Comparison of ENCODE assay signal across 18 cellular contexts in the genomic region with DNA sequence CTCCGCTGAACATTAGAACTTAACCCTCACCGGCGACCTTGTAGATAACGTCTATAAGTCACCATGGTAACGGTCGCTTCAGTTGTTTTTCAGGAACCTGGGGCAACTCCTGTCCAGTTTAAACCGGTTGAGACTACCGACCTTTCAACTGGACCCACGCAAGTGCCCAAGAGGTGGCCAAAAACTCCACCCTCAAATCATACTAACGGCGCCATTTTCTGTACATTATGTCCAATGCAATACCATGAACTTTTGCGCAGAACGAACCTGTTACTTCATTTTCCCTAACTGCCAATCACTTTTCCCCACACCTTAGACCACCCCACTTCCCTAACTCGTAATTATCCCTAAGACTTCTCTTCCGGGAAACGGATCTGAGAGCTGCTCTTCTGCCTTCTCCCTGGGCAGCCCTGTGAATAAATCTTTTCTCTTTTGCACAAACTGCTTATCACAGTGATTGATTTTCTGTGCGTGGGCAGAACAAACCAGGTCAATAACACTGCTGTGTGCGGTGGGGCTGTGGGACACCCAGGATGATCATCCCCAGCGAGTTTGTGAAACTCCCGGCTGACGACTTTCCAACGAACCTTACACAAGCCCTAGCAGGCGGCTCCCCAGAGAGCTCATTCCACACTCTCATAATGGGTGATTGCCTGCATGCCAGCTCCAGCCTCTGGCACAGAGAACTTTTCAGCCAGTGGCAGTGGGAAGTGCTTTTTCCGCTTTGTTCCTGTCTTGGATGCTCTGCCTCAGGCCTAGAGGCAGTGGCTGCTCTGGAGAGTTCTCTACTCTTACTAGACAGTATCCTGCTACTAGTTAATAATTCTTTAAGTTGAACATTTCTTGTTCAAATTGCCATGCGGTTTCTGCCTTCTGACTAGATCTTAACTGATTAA. TPM values are rescaled to one million over a fixed set of nuclear protein-coding genes. Genes with fewer than 3 reads are reported as not detected.
DNase-seq lines count a peak whose midpoint lies in the region; ATAC-seq, FAIRE-seq and TF ChIP-seq lines count a peak whose summit lies in the region.
"Had no signal": no experiment of that assay in that cellular context is flagged by ENCODE, and none has a peak within 500 bp of the region (broad histone marks: within the 10 kb centered on the region; RNA-seq: fewer than 3 reads in every experiment).

No MANE protein-coding gene starts in this region.

- DNase-seq in HFFc6, result no peak
- peak; percentile 37 to 92 (median 62) for DNase-seq in K562 (ENCODE audit: extremely low read depth in 1 of 4, low spot score in 3 of 4)
- peak; percentile 77 for DNase-seq in left kidney (ENCODE audit: low read depth, low spot score)
- no peak for DNase-seq in sciatic nerve (ENCODE audit: low spot score)
- DNase-seq in posterior cingulate gyrus, result no peak
- no peak for DNase-seq in Ammon's horn (ENCODE audit: low spot score)
- DNase-seq: activated CD4-positive, alpha-beta T cell treated with anti-CD3 and anti-CD28 coated beads, Interleukin-2, amount 50 U/mL, for 48 hours; activated naive CD4-positive, alpha-beta T cell treated with anti-CD3 and anti-CD28 coated beads, Interleukin-2, amount 50 U/mL, for 16 hours; hippocampal formation had no signal

- no peak overlapping the region for H3K27ac ChIP-seq in ACC112 (ENCODE audit: low read depth, low read length)
- peak overlapping the region; percentile 80 for H3K27ac ChIP-seq in K562 (ENCODE audit: extremely low read depth, low read depth, low read length)
- H3K27ac ChIP-seq: BLaER1 treated with 17β-estradiol and CSF1 and Interleukin-3, amounts not matched to agents 10 nM and 100 nM; KMS-11 had no signal

- no peaks in the 10 kb centered on the region for H3K9me1 ChIP-seq in K562 (ENCODE audit: control insufficient read depth, insufficient read depth, low read length)

- no peaks in the 10 kb centered on the region for H3K4me1 ChIP-seq in ACC112 (ENCODE audit: control insufficient read depth, insufficient read depth, low read length, unreplicated experiment)
- H3K4me1 ChIP-seq in K562 (replicated peaks in 1 of 2; ENCODE audit: control insufficient read depth in 2 of 2, insufficient read depth in 2 of 2, low read length in 2 of 2), result peaks cover 20 to 32% of the 10 kb centered on the region in 2 experiments
- H3K4me1 ChIP-seq: BLaER1 treated with 17β-estradiol and CSF1 and Interleukin-3, amounts not matched to agents 10 nM and 100 nM; HAP-1 had no signal

- intact Hi-C loops in K562 (cut with micrococcal nuclease) (no loop called here), sciatic nerve (cut with DNase I) (no loop called here), posterior cingulate gyrus (cut with DNase I) (no loop called here)

- no peaks in the 10 kb centered on the region for H3K9me3 Mint-ChIP-seq in HFFc6
- H3K9me3 Mint-ChIP-seq: stimulated activated naive CD8-positive, alpha-beta T cell treated with anti-CD3 and anti-CD28 coated beads, Interleukin-15, Interleukin-2, amounts not matched to agents 100 ng/mL and 50 ng/mL, for 24 hours had no signal

- no peak for TF ChIP-seq CTCF in HFFc6 (IDR thresholded peaks at IDR 0.05)
- no peak for TF ChIP-seq CTCF in K562 (IDR thresholded peaks at IDR 0.05 in 2 of 3, conservative IDR thresholded peaks at IDR 0.05 in 1 of 3; ENCODE audit: insufficient read depth in 2 of 3, low read depth in 1 of 3, low read length in 3 of 3)

- BruUV-seq in K562 (replicated peaks; lab: Mats Ljungman, UMichigan), result TSS peak; percentile 83

- H3K36me3 ChIP-seq in ACC112 (ENCODE audit: insufficient read depth, low read length), result no peaks in the 10 kb centered on the region
- H3K36me3 ChIP-seq in K562 (ENCODE audit: control insufficient read depth, insufficient read depth, low read length), result no peaks in the 10 kb centered on the region
- H3K36me3 ChIP-seq: BLaER1 treated with 17β-estradiol and CSF1 and Interleukin-3, amounts not matched to agents 10 nM and 100 nM; HAP-1 had no signal

- CTCF ChIA-PET in K562 (lab: Yijun Ruan, JAX; ENCODE audit: low intra/inter-chr PET ratio), result no interaction called here

- no peak for TF ChIP-seq RAD21 in K562 (CRISPR knock-in tag; conservative IDR thresholded peaks at IDR 0.05 in 1 of 2, IDR thresholded peaks at IDR 0.05 in 1 of 2)

- H4K20me1 ChIP-seq in K562 (replicated peaks; ENCODE audit: control insufficient read depth, insufficient read depth, low read length), result no peaks in the 10 kb centered on the region
- H4K20me1 ChIP-seq: BLaER1 treated with 17β-estradiol and CSF1 and Interleukin-3, amounts not matched to agents 10 nM and 100 nM had no signal

- no peaks in the 10 kb centered on the region for H3K9me3 ChIP-seq in K562 (replicated peaks; ENCODE audit: control insufficient read depth, insufficient read depth, low read depth, low read length)
- H3K9me3 ChIP-seq: BLaER1 treated with 17β-estradiol and CSF1 and Interleukin-3, amounts not matched to agents 10 nM and 100 nM; HAP-1 had no signal

- ATAC-seq in K562 (peak; percentile 88), sciatic nerve (no peak), GM21390 (IDR thresholded peaks at IDR 0.05; ENCODE audit: unreplicated experiment) (no peak)

- peak; percentile 77 for TF ChIP-seq EP300 in K562 (IDR thresholded peaks at IDR 0.05; ENCODE audit: low read length)

- no peaks in the 10 kb centered on the region for H3K79me2 ChIP-seq in ACC112 (ENCODE audit: control insufficient read depth, insufficient read depth, low read length, unreplicated experiment)
- H3K79me2 ChIP-seq in K562 (ENCODE audit: control insufficient read depth, insufficient read depth, low read length), result no peaks in the 10 kb centered on the region

- H3K4me3 ChIP-seq in ACC112 (ENCODE audit: low read depth, low read length) (peak overlapping the region; percentile 32; the same call in 1 of the 2 replicates), K562 (peak overlapping the region; percentile 11; the same call in 1 of the 2 replicates)
- H3K4me3 ChIP-seq: BLaER1 treated with 17β-estradiol and CSF1 and Interleukin-3, amounts not matched to agents 10 nM and 100 nM; HAP-1 had no signal

- H3K4me2 ChIP-seq in K562 (ENCODE audit: insufficient read depth, low read length), result peak overlapping the region; percentile 87
- H3K4me2 ChIP-seq: BLaER1 treated with 17β-estradiol and CSF1 and Interleukin-3, amounts not matched to agents 10 nM and 100 nM; KMS-11 had no signal

- POLR2A ChIA-PET in K562 (lab: Yijun Ruan, JAX), result interaction anchor here (0.5 to 3.5 kb wide), 25 partner anchors 8 to 1791 kb away, joined by 3 to 17 read pairs (median 4); partner anchors contain the start of genes GPX6 and RPP21

- H3K36me3 Mint-ChIP-seq in HFFc6 (ENCODE audit: low read depth), result no peaks in the 10 kb centered on the region

- H3K27me3 ChIP-seq in ACC112 (ENCODE audit: insufficient read depth, low read length) (peaks cover 84% of the 10 kb centered on the region), K562 (ENCODE audit: control insufficient read depth in 2 of 2, insufficient read depth in 2 of 2, low read length in 2 of 2) (no peaks in the 10 kb centered on the region)
- H3K27me3 ChIP-seq: BLaER1 treated with 17β-estradiol and CSF1 and Interleukin-3, amounts not matched to agents 10 nM and 100 nM had no signal

- H3K4me1 Mint-ChIP-seq in HFFc6 (ENCODE audit: low read depth), result no peaks in the 10 kb centered on the region

- no peak for TF ChIP-seq POLR2A in K562 (conservative IDR thresholded peaks at IDR 0.05)

- FAIRE-seq in K562 (lab: Jason Lieb, UNC), result peak; percentile 83

- H3K27me3 Mint-ChIP-seq in HFFc6 (ENCODE audit: insufficient read depth), result peaks cover 11% of the 10 kb centered on the region

- WGBS in K562 (ENCODE audit: insufficient coverage, low coverage, missing lambda C conversion rate), result 22% methylated on average over 25 of the region's 25 CpGs

- H3K9ac ChIP-seq in K562 (ENCODE audit: insufficient read depth in 1 of 2, low read depth in 2 of 2, low read length in 2 of 2), result peak overlapping the region; percentile 66 to 86
- H3K9ac ChIP-seq: BLaER1 treated with 17β-estradiol and CSF1 and Interleukin-3, amounts not matched to agents 10 nM and 100 nM; KMS-11 had no signal

- H3K27ac Mint-ChIP-seq in HFFc6, result no peak overlapping the region
- H3K27ac Mint-ChIP-seq: stimulated activated naive CD8-positive, alpha-beta T cell treated with anti-CD3 and anti-CD28 coated beads, Interleukin-15, Interleukin-2, amounts not matched to agents 100 ng/mL and 50 ng/mL, for 24 hours had no signal

- H3K4me3 Mint-ChIP-seq in HFFc6, result peak overlapping the region; percentile 27
- H3K4me3 Mint-ChIP-seq: stimulated activated naive CD8-positive, alpha-beta T cell treated with anti-CD3 and anti-CD28 coated beads, Interleukin-15, Interleukin-2, amounts not matched to agents 100 ng/mL and 50 ng/mL, for 24 hours had no signal

- H2AFZ ChIP-seq in ACC112 (ENCODE audit: low read length, unreplicated experiment) (no peak overlapping the region), K562 (ENCODE audit: low read depth, low read length) (peak overlapping the region; percentile 85)

- in situ Hi-C loops in K562 (cut with MboI), result no loop called here

RNA-seq across cellular contexts. Expression of gene GPX5, which starts 28.6 kb away (rescaled TPM):
- not detected for total RNA-seq in HFFc6 (2021; fragmentation: NEBNext Ultra II Directional; extraction: Animal tissue kit (Norgen Biotek cat#: 25700))
- not detected in 2 replicates for total RNA-seq in K562 (2011; cell fraction: chromatin; rRNA removed; ENCODE audit: low replicate concordance)
- total RNA-seq in K562 (2011; cell fraction: nucleolus; rRNA removed), result not detected in 2 replicates
- total RNA-seq in K562 (2011; cell fraction: nucleoplasm; rRNA removed), result 0.22 TPM in 1 of 2 replicates, not detected in the other
- not detected in 2 replicates for total RNA-seq in K562 (2014; rRNA removed)
- total RNA-seq in K562 (2014; rRNA removed; fragmentation: Illumina TruSeq; extraction: Trizol), result 0.18 TPM in 1 of 2 replicates, not detected in the other
- total RNA-seq in K562 (2015; rRNA removed; fragmentation: Illumina TruSeq; extraction: Trizol), result not detected in 2 replicates
- not detected in 2 replicates for total RNA-seq in K562 (2021)
- not detected in 2 replicates for polyA plus RNA-seq in K562 (2011; rRNA removed)
- not detected in 2 replicates for polyA plus RNA-seq in K562 (2011; cell fraction: cytosol; rRNA removed)
- not detected in 2 replicates for polyA plus RNA-seq in K562 (2011; cell fraction: nucleus; rRNA removed)
- polyA plus RNA-seq in K562 (2012), result 0.08 and 1.9 TPM in 2 replicates
- polyA plus RNA-seq in K562 (2014; fragmentation: Illumina TruSeq; extraction: Trizol), result not detected in 2 replicates
- polyA plus RNA-seq in K562 (2014; fragmentation: Nextera tagmentation; extraction: Ambion mirVana), result under 1 TPM in 1 of 2 experiments, not detected in 1; 0.15 TPM
- polyA plus RNA-seq in K562 (2014; rRNA removed), result 0.07 TPM in 1 of 2 replicates, not detected in the other
- 0.14 TPM in 1 of 2 replicates, not detected in the other for polyA minus RNA-seq in K562 (2011; rRNA and poly(A)+ RNA removed)
- polyA minus RNA-seq in K562 (2011; cell fraction: cytosol; rRNA and poly(A)+ RNA removed), result not detected in 2 replicates
- not detected in 2 replicates for polyA minus RNA-seq in K562 (2011; cell fraction: nucleus; rRNA and poly(A)+ RNA removed)
- not detected for total RNA-seq in sciatic nerve
- total RNA-seq: dermis microvascular lymphatic vessel endothelial cell, myocyte, NCI-H460 had no signal

RNA-seq across cellular contexts. Expression of gene GPX6, which starts 38.6 kb away (rescaled TPM):
- total RNA-seq in HFFc6 (2021; fragmentation: NEBNext Ultra II Directional; extraction: Animal tissue kit (Norgen Biotek cat#: 25700)), result not detected
- total RNA-seq in K562 (2011; cell fraction: chromatin; rRNA removed; ENCODE audit: low replicate concordance), result not detected in 2 replicates
- not detected in 2 replicates for total RNA-seq in K562 (2011; cell fraction: nucleolus; rRNA removed)
- not detected in 2 replicates for total RNA-seq in K562 (2011; cell fraction: nucleoplasm; rRNA removed)
- total RNA-seq in K562 (2014; rRNA removed) (not detected in 2 replicates), K562 (2014; rRNA removed; fragmentation: Illumina TruSeq; extraction: Trizol) (not detected in 2 replicates), K562 (2015; rRNA removed; fragmentation: Illumina TruSeq; extraction: Trizol) (not detected in 2 replicates), K562 (2021) (not detected in 2 replicates), sciatic nerve (not detected)
- polyA plus RNA-seq in K562 (2011; rRNA removed) (not detected in 2 replicates), K562 (2014; fragmentation: Illumina TruSeq; extraction: Trizol) (not detected in 2 replicates), K562 (2014; fragmentation: Nextera tagmentation; extraction: Ambion mirVana) (not detected), K562 (2014; rRNA removed) (not detected in 2 replicates)
- not detected in 2 replicates for polyA plus RNA-seq in K562 (2011; cell fraction: cytosol; rRNA removed)
- polyA plus RNA-seq in K562 (2011; cell fraction: nucleus; rRNA removed), result not detected in 2 replicates
- not detected in 2 replicates for polyA plus RNA-seq in K562 (2012)
- not detected in 2 replicates for polyA minus RNA-seq in K562 (2011; rRNA and poly(A)+ RNA removed)
- not detected in 2 replicates for polyA minus RNA-seq in K562 (2011; cell fraction: cytosol; rRNA and poly(A)+ RNA removed)
- not detected in 2 replicates for polyA minus RNA-seq in K562 (2011; cell fraction: nucleus; rRNA and poly(A)+ RNA removed)
- total RNA-seq: dermis microvascular lymphatic vessel endothelial cell, myocyte, NCI-H460 had no signal

Comparison
In these comparisons a context has a peak if more than half of its experiments do, and no peak if none do; other contexts are left out.
1. DNase-seq: peak in K562 (4 of 4) and left kidney (single experiment); none in HFFc6 (single experiment), sciatic nerve (single experiment), posterior cingulate gyrus (0 of 10) and Ammon's horn (single experiment).